ENCODE assay signal across 8 cellular contexts in the genomic region with DNA sequence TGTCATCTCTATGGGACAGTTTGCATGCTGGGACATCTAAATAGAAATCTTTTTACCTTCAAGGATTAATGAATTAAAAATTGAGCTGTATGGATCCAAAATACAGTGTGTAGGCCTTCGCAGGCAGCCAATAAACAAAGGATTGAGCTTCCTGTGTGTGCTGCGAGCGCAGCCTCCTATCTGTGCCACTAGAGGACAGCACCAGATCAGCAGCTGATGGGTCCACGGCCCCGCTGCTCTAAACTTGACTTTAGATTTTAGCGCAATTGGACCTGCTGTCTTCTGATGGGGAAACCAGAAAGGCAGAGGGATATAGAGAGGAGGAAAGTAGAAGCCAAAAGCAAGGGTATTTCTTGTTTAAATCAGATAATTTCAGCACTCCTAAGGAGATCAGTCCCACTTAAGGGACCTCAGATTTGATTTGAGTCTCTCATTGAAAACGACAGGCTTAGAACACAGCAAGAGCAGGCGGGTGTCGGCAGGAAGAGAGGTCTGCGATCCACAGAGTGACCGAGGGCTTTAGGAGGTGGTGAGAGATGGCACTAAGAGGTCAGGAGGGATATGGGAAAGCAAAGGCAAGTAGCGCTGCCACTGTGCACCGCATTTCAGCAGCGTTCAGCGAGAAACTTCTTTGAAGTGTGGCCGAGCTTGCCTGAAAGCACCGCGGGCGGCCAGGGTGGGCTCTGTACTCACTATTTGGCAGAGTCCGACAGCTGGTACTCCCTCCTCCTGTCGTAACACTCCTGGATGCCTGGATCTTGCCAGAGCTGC.
DNase-seq lines count a peak whose midpoint lies in the region; ATAC-seq, FAIRE-seq and TF ChIP-seq lines count a peak whose summit lies in the region.

No MANE protein-coding gene starts in this region.

- H3K4me3 ChIP-seq in MG63, result no peak overlapping the region
- H3K4me3 ChIP-seq in breast epithelium, result no peak overlapping the region
- no peak overlapping the region for H3K4me3 ChIP-seq in keratinocyte (ENCODE audit: control insufficient read depth in 2 of 3, extremely low read depth in 1 of 3, insufficient read depth in 2 of 3, low read depth in 1 of 3, low read length in 3 of 3)

- H3K36me3 ChIP-seq in MG63, result no peaks in the 10 kb centered on the region
- H3K36me3 ChIP-seq in breast epithelium, result no peaks in the 10 kb centered on the region
- no peaks in the 10 kb centered on the region for H3K36me3 ChIP-seq in keratinocyte (ENCODE audit: control insufficient read depth in 2 of 2, extremely low read depth in 1 of 2, insufficient read depth in 2 of 2, low read length in 2 of 2)

- H3K4me2 ChIP-seq in keratinocyte (ENCODE audit: control insufficient read depth, extremely low read depth, insufficient read depth, low read depth, low read length), result no peak overlapping the region

- dilution Hi-C loops in keratinocyte (cut with MboI; ENCODE audit: extremely low pct_ligation_motif_present, low sequenced_read_pairs), result no loop called here

- no peaks in the 10 kb centered on the region for H3K27me3 ChIP-seq in MG63
- H3K27me3 ChIP-seq in breast epithelium, result no peaks in the 10 kb centered on the region
- H3K27me3 ChIP-seq in keratinocyte (ENCODE audit: control insufficient read depth, extremely low read depth, insufficient read depth, low read length), result no peaks in the 10 kb centered on the region

- H3K9me3 ChIP-seq in MG63 (no peaks in the 10 kb centered on the region), breast epithelium (no peaks in the 10 kb centered on the region), keratinocyte (ENCODE audit: control insufficient read depth, low read depth, low read length) (no peaks in the 10 kb centered on the region)

- H3K79me2 ChIP-seq in keratinocyte (ENCODE audit: control insufficient read depth, insufficient read depth, low read length), result no peaks in the 10 kb centered on the region

- H3K27ac ChIP-seq in breast epithelium (no peak overlapping the region), keratinocyte (ENCODE audit: control insufficient read depth, insufficient read depth, low read length) (no peak overlapping the region)

- no peak overlapping the region for H2AFZ ChIP-seq in keratinocyte (ENCODE audit: control insufficient read depth, low read length)

- DNase-seq in NCI-H1436 (lab: John Stamatoyannopoulos, UW) (peak; percentile 65), NCI-H1436 treated with DMSO at 0.1 percent for 48 hours (lab: John Stamatoyannopoulos, UW) (no peak), MG63 (peak; percentile 39), T-helper 1 cell (peak in 3 of 5 donors; percentile 13 to 56 (median 32)), breast epithelium (ENCODE audit: low spot score in 2 of 2) (peak in 1 of 2 donors; percentile 32), keratinocyte (ENCODE audit: low read depth, low spot score) (no peak)
- DNase-seq in stimulated activated CD4-positive, alpha-beta T cell treated with anti-CD3 and anti-CD28 coated beads, Interleukin-15, amount 100 ng/mL, for 48 hours (ENCODE audit: low read depth in 2 of 2), result peak; percentile 32

- intact Hi-C loops in breast epithelium (cut with DNase I; ENCODE audit: low total_unique reads), result no loop called here

- ATAC-seq in GM21786 (IDR thresholded peaks at IDR 0.05; ENCODE audit: unreplicated experiment), result peak; percentile 92

- no peaks in the 10 kb centered on the region for H4K20me1 ChIP-seq in keratinocyte (ENCODE audit: control insufficient read depth, extremely low read depth, insufficient read depth, low read length)

- H3K4me1 ChIP-seq in breast epithelium, result no peaks in the 10 kb centered on the region
- no peaks in the 10 kb centered on the region for H3K4me1 ChIP-seq in keratinocyte (ENCODE audit: control insufficient read depth, extremely low read depth, insufficient read depth, low read length)

- TF ChIP-seq CTCF in breast epithelium (IDR thresholded peaks at IDR 0.05), result peak; percentile 29 to 85 (median 83)
- TF ChIP-seq CTCF in keratinocyte (optimal IDR thresholded peaks at IDR 0.05 in 1 of 3, IDR thresholded peaks at IDR 0.05 in 1 of 3, conservative IDR thresholded peaks at IDR 0.05 in 1 of 3; ENCODE audit: extremely low read depth in 1 of 3, insufficient read depth in 2 of 3, low read length in 3 of 3), result peak; percentile 98

- TF ChIP-seq POLR2A in breast epithelium (IDR thresholded peaks at IDR 0.05), result no peak

- FAIRE-seq in keratinocyte (lab: Jason Lieb, UNC), result no peak

- no peaks in the 10 kb centered on the region for H3K9me1 ChIP-seq in keratinocyte (ENCODE audit: control insufficient read depth, extremely low read depth, insufficient read depth, low read length)

- H3K9ac ChIP-seq in keratinocyte (ENCODE audit: control insufficient read depth, extremely low read depth, insufficient read depth, low read length), result no peak overlapping the region

Comparison
In these comparisons a context has a peak if more than half of its experiments do, and no peak if none do; other contexts are left out.
1. DNase-seq: peak in NCI-H1436 (single experiment), MG63 (single experiment), T-helper 1 cell (3 of 5) and stimulated activated CD4-positive, alpha-beta T cell treated with anti-CD3 and anti-CD28 coated beads, Interleukin-15, amount 100 ng/mL, for 48 hours (2 of 2); none in NCI-H1436 treated with DMSO at 0.1 percent for 48 hours (single experiment) and keratinocyte (single experiment).